ENCODE assay signal across 12 cellular contexts in genomic region chr12:51864701-51865469, GRCh38. TPM values are rescaled to one million over a fixed set of nuclear protein-coding genes. Genes with fewer than 3 reads are reported as not detected.
DNase-seq lines count a peak whose midpoint lies in the region; ATAC-seq and TF ChIP-seq lines count a peak whose summit lies in the region.
"Had no signal": no experiment of that assay in that cellular context is flagged by ENCODE, and none has a peak within 500 bp of the region (broad histone marks: within the 10 kb centered on the region; RNA-seq: fewer than 3 reads in every experiment).

No MANE protein-coding gene starts in this region.

- peaks cover 50% of the 10 kb centered on the region for H3K4me1 Mint-ChIP-seq in dendritic cell treated with granulocyte-macrophage colony-stimulating factor and Interleukin-4, amounts not matched to agents 40 ng/mL and 50 ng/mL, for 4 days (ENCODE audit: low read depth)
- peaks cover 54% of the 10 kb centered on the region for H3K4me1 Mint-ChIP-seq in nephron

- no peaks in the 10 kb centered on the region for H3F3A ChIP-seq in GM23248 (ENCODE audit: insufficient read depth)

- CTCF ChIA-PET in AG04449 (lab: Yijun Ruan, JAX), result interaction anchor here (0.8 to 7.2 kb wide), 11 partner anchors 9 to 128 kb away, joined by 3 to 73 read pairs (median 4); no protein-coding TSS in a partner anchor

- ATAC-seq in GM19463 (IDR thresholded peaks at IDR 0.05; ENCODE audit: unreplicated experiment), result no peak

- no peak overlapping the region for H3K4me2 ChIP-seq in GM23248 (ENCODE audit: unreplicated experiment)

- no peaks in the 10 kb centered on the region for H3K9me2 ChIP-seq in GM23248 (ENCODE audit: insufficient read depth)

- H3K36me3 Mint-ChIP-seq in dendritic cell treated with granulocyte-macrophage colony-stimulating factor and Interleukin-4, amounts not matched to agents 40 ng/mL and 50 ng/mL, for 4 days (ENCODE audit: low read depth), result no peaks in the 10 kb centered on the region
- no peaks in the 10 kb centered on the region for H3K36me3 Mint-ChIP-seq in nephron (ENCODE audit: low read depth)

- POLR2A ChIA-PET in AG04449 (lab: Yijun Ruan, JAX), result no interaction called here

- no peaks in the 10 kb centered on the region for H3K9me3 ChIP-seq in GM23248 (ENCODE audit: low read depth)
- H3K9me3 ChIP-seq: MG63 had no signal

- H3K27ac Mint-ChIP-seq in dendritic cell treated with granulocyte-macrophage colony-stimulating factor and Interleukin-4, amounts not matched to agents 40 ng/mL and 50 ng/mL, for 4 days, result peak overlapping the region; percentile 21
- peak overlapping the region; percentile 70 to 90 (median 90) for H3K27ac Mint-ChIP-seq in nephron

- H3K4me3 Mint-ChIP-seq in dendritic cell treated with granulocyte-macrophage colony-stimulating factor and Interleukin-4, amounts not matched to agents 40 ng/mL and 50 ng/mL, for 4 days, result no peak overlapping the region
- H3K4me3 Mint-ChIP-seq in nephron, result peak overlapping the region; percentile 73 to 80 (median 75)

- peak overlapping the region; percentile 32; the same call in 1 of the 2 replicates for H2AFZ ChIP-seq in GM23248

- TF ChIP-seq POLR2A in erythroblast (IDR thresholded peaks at IDR 0.05; ENCODE audit: low read length), result no peak

- in situ Hi-C loops in GM23248 (cut with MboI), result no loop called here

- H3K27ac ChIP-seq in GM23248, result no peak overlapping the region

- intact Hi-C loops in dendritic cell treated with granulocyte-macrophage colony-stimulating factor and Interleukin-4, amounts not matched to agents 40 ng/mL and 50 ng/mL, for 4 days (cut with micrococcal nuclease), result no loop called here

- no peaks in the 10 kb centered on the region for H3K36me3 ChIP-seq in GM23248 (ENCODE audit: low read depth)
- H3K36me3 ChIP-seq: MG63 had no signal

- DNase-seq in AG04449 (ENCODE audit: low read depth, low spot score) (no peak), GM23248 (no peak), erythroblast (lab: John Stamatoyannopoulos, UW) (no peak), GM19240 (ENCODE audit: insufficient read length, low spot score) (no peak), HK-2 (ENCODE audit: unreplicated experiment) (no peak)
- DNase-seq: activated CD4-positive, alpha-beta T cell treated with anti-CD3 and anti-CD28 coated beads for 4 hours; MG63 had no signal

- 62 to 67% methylated on average over 12 of the region's 12 CpGs for WGBS in GM23248 (ENCODE audit: low coverage in 1 of 2, low lambda C conversion rate in 2 of 2, missing lambda C conversion rate in 2 of 2), 2 experiments

- H3K79me2 ChIP-seq in GM23248 (ENCODE audit: insufficient read depth), result no peaks in the 10 kb centered on the region

- no peaks in the 10 kb centered on the region; the same call in 1 of the 2 replicates for H3K4me1 ChIP-seq in GM23248 (ENCODE audit: insufficient read depth)

- H4K20me1 ChIP-seq in GM23248 (ENCODE audit: insufficient read depth), result no peaks in the 10 kb centered on the region

- TF ChIP-seq CTCF in AG04449 (IDR thresholded peaks at IDR 0.05; ENCODE audit: insufficient read depth, low read length, missing control alignments), result no peak
- TF ChIP-seq CTCF in nephron (IDR thresholded peaks at IDR 0.05; ENCODE audit: unreplicated experiment in 3 of 3), result no peak

- H3K27me3 ChIP-seq in GM23248 (replicated peaks; ENCODE audit: insufficient read depth), result peaks cover 20% of the 10 kb centered on the region
- H3K27me3 ChIP-seq: MG63 had no signal

- H3K27me3 Mint-ChIP-seq in dendritic cell treated with granulocyte-macrophage colony-stimulating factor and Interleukin-4, amounts not matched to agents 40 ng/mL and 50 ng/mL, for 4 days, result peaks cover 71% of the 10 kb centered on the region
- H3K27me3 Mint-ChIP-seq in nephron (ENCODE audit: low read depth), result peaks cover 34% of the 10 kb centered on the region

- no peak overlapping the region for H3K9ac ChIP-seq in GM23248

- no peaks in the 10 kb centered on the region for H3K9me3 Mint-ChIP-seq in dendritic cell treated with granulocyte-macrophage colony-stimulating factor and Interleukin-4, amounts not matched to agents 40 ng/mL and 50 ng/mL, for 4 days
- no peaks in the 10 kb centered on the region for H3K9me3 Mint-ChIP-seq in nephron

- H3K4me3 ChIP-seq in AG04449 (ENCODE audit: low read depth, low read length), result peak overlapping the region; percentile 40; the same call in 1 of the 2 replicates
- no peak overlapping the region for H3K4me3 ChIP-seq in GM23248
- H3K4me3 ChIP-seq: MG63 had no signal

RNA-seq across cellular contexts. Expression of gene FIGNL2, which starts 16.4 kb away (rescaled TPM):
- 0.32 and 0.76 TPM in 2 replicates for total RNA-seq in GM23248 (2014; rRNA removed; shearing (Covaris generic))
- polyA plus RNA-seq in GM23248 (2016; fragmentation: Nextera tagmentation; extraction: Ambion mirVana), result 0.13 and 0.23 TPM in 2 replicates
- total RNA-seq: Daoy had no signal

RNA-seq across cellular contexts. Expression of gene ANKRD33, which starts 23.0 kb away (rescaled TPM):
- not detected in 2 replicates for total RNA-seq in GM23248 (2014; rRNA removed; shearing (Covaris generic))
- not detected in 2 replicates for polyA plus RNA-seq in GM23248 (2016; fragmentation: Nextera tagmentation; extraction: Ambion mirVana)
- total RNA-seq: Daoy, lower leg skin had no signal

RNA-seq across cellular contexts. Expression of gene ACVRL1, which starts 42.4 kb away (rescaled TPM):
- 67.4 and 114 TPM in 2 replicates for total RNA-seq in GM23248 (2014; rRNA removed; shearing (Covaris generic))
- 18.9 and 19.1 TPM in 2 replicates for polyA plus RNA-seq in GM23248 (2016; fragmentation: Nextera tagmentation; extraction: Ambion mirVana)
